In the genomic region with DNA sequence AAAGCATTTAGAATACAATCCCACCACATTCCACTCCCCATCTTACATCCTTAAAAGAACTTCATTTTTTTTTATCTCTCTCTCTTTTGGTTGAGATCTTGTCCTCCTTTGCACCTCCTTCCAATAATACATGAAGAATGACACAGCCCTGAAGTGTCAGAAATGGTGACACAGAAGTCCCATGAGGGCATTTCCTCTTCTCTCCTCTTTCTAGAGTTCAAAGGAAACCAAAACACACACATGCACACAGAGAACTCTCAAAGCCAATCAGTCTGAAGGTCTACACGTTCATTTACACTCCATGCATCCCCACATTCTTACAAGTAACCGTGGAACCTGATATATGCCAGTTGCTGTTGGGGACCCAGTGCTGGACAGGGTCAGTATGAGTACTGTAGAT, we compare ENCODE assay signal across 17 cellular contexts.
"Had no signal": no experiment of that assay in that cellular context is flagged by ENCODE, and none has a peak within 500 bp of the region (broad histone marks: within the 10 kb centered on the region; RNA-seq: fewer than 3 reads in every experiment).

No MANE protein-coding gene starts in this region.

- H3K27ac Mint-ChIP-seq: natural killer cell treated with Interleukin-12 subunit alpha and Interleukin-12 subunit beta and Interleukin-15 and Interleukin-18, amount 100 ng/mL, for 72 hours; neural progenitor cell; stimulated activated naive B cell treated with anti-CD40 and anti-IgM and Interleukin-4, amounts not matched to agents 10 μg/mL and 1 μg/mL and 100 μg/mL, for 72 hours had no signal

- H3K36me3 Mint-ChIP-seq: natural killer cell treated with Interleukin-12 subunit alpha and Interleukin-12 subunit beta and Interleukin-15 and Interleukin-18, amount 100 ng/mL, for 72 hours; neural progenitor cell; stimulated activated naive B cell treated with anti-CD40 and anti-IgM and Interleukin-4, amounts not matched to agents 10 μg/mL and 1 μg/mL and 100 μg/mL, for 72 hours had no signal

- DNase-seq: effector CD4-positive, alpha-beta T cell; foreskin melanocyte; head of caudate nucleus; kidney; left cardiac atrium; left ventricle myocardium inferior; lower lobe of right lung; mesenchymal stem cell; midbrain; nucleus accumbens; ovary; sigmoid colon; stimulated activated CD4-positive, alpha-beta T cell treated with anti-CD3 and anti-CD28 coated beads, Interleukin-4, amount 100 ng/mL, for 1 hour; stimulated activated naive B cell treated with anti-CD40 and anti-IgM and Interleukin-4, amounts not matched to agents 10 μg/mL and 1 μg/mL and 100 μg/mL, for 72 hours; trophoblast cell had no signal

- H3K4me3 Mint-ChIP-seq: natural killer cell treated with Interleukin-12 subunit alpha and Interleukin-12 subunit beta and Interleukin-15 and Interleukin-18, amount 100 ng/mL, for 72 hours; neural progenitor cell; stimulated activated naive B cell treated with anti-CD40 and anti-IgM and Interleukin-4, amounts not matched to agents 10 μg/mL and 1 μg/mL and 100 μg/mL, for 72 hours had no signal

- H3K9me3 Mint-ChIP-seq: natural killer cell treated with Interleukin-12 subunit alpha and Interleukin-12 subunit beta and Interleukin-15 and Interleukin-18, amount 100 ng/mL, for 72 hours; neural progenitor cell; stimulated activated naive B cell treated with anti-CD40 and anti-IgM and Interleukin-4, amounts not matched to agents 10 μg/mL and 1 μg/mL and 100 μg/mL, for 72 hours had no signal

- ATAC-seq: lower lobe of right lung; natural killer cell treated with Interleukin-12 subunit alpha and Interleukin-12 subunit beta and Interleukin-15 and Interleukin-18, amount 100 ng/mL, for 72 hours; stimulated activated naive B cell treated with anti-CD40 and anti-IgM and Interleukin-4, amounts not matched to agents 10 μg/mL and 1 μg/mL and 100 μg/mL, for 72 hours had no signal
